Comparison of ENCODE assay signal across 25 cellular contexts in genomic region chr15:84621358-84621979, GRCh38. TPM values are rescaled to one million over a fixed set of nuclear protein-coding genes. Genes with fewer than 3 reads are reported as not detected.
DNase-seq lines count a peak whose midpoint lies in the region; ATAC-seq and TF ChIP-seq lines count a peak whose summit lies in the region.
"Had no signal": no experiment of that assay in that cellular context is flagged by ENCODE, and none has a peak within 500 bp of the region (broad histone marks: within the 10 kb centered on the region; RNA-seq: fewer than 3 reads in every experiment).

No MANE protein-coding gene starts in this region.

- no peak for TF ChIP-seq CTCF in natural killer cell (IDR thresholded peaks at IDR 0.05)
- no peak for TF ChIP-seq CTCF in endothelial cell (IDR thresholded peaks at IDR 0.05; ENCODE audit: unreplicated experiment)
- no peak for TF ChIP-seq CTCF in omental fat pad (IDR thresholded peaks at IDR 0.05)

- H3K27me3 Mint-ChIP-seq in natural killer cell treated with Interleukin-12 subunit alpha and Interleukin-12 subunit beta and Interleukin-15 and Interleukin-18, amount 100 ng/mL, for 72 hours, result no peaks in the 10 kb centered on the region
- H3K27me3 Mint-ChIP-seq in natural killer cell (ENCODE audit: low read depth in 2 of 2) (no peaks in the 10 kb centered on the region), endothelial cell (ENCODE audit: unreplicated experiment) (peaks cover 11% of the 10 kb centered on the region)
- H3K27me3 Mint-ChIP-seq: CD4-positive, alpha-beta memory T cell had no signal

- H3K4me3 ChIP-seq in mucosa of rectum (ENCODE audit: low read length in 2 of 2), result peak overlapping the region; percentile 20 to 48
- H3K4me3 ChIP-seq: GM12878, PC-9 had no signal

- peak; percentile 51 for DNase-seq in natural killer cell treated with Interleukin-12 subunit alpha and Interleukin-12 subunit beta and Interleukin-15 and Interleukin-18, amount 100 ng/mL, for 72 hours (ENCODE audit: low spot score)
- DNase-seq in natural killer cell, result no peak
- no peak for DNase-seq in endothelial cell (ENCODE audit: low spot score)
- DNase-seq in pons (ENCODE audit: low spot score), result no peak
- no peak for DNase-seq in G401 (ENCODE audit: low spot score)
- DNase-seq in DMS79 treated with DMSO at 0.1 percent for 48 hours (lab: John Stamatoyannopoulos, UW), result no peak
- DNase-seq in omental fat pad (ENCODE audit: low spot score), result no peak
- DNase-seq: C1 segment of cervical spinal cord; CD4-positive, alpha-beta memory T cell; COR-L47; DMS53; GDM1; Kasumi-1; NCI-H1105; NCI-H1436 treated with DMSO at 0.1 percent for 48 hours; NCI-H2029; NCI-H446 treated with DMSO at 0.1 percent for 48 hours; NCI-H526; NCI-H82; PC-9; RPMI8226; SHP77 had no signal

- H3K36me3 ChIP-seq in mucosa of rectum (ENCODE audit: control insufficient read depth in 2 of 2, insufficient read depth in 2 of 2, low read length in 2 of 2), result peaks cover 18 to 26% of the 10 kb centered on the region in 2 donors

- H3K9me3 ChIP-seq in mucosa of rectum (ENCODE audit: control insufficient read depth in 2 of 2, low read length in 2 of 2), result peaks cover 17 to 18% of the 10 kb centered on the region in 2 donors

- H3K4me1 ChIP-seq in mucosa of rectum (ENCODE audit: control insufficient read depth in 2 of 2, insufficient read depth in 2 of 2, low read length in 2 of 2), result no peaks in the 10 kb centered on the region

- H3K4me1 Mint-ChIP-seq in natural killer cell treated with Interleukin-12 subunit alpha and Interleukin-12 subunit beta and Interleukin-15 and Interleukin-18, amount 100 ng/mL, for 72 hours (ENCODE audit: low read depth in 2 of 2), result peaks cover 0 to 8% of the 10 kb centered on the region in 2 donors
- no peaks in the 10 kb centered on the region for H3K4me1 Mint-ChIP-seq in natural killer cell
- peaks cover 19% of the 10 kb centered on the region for H3K4me1 Mint-ChIP-seq in endothelial cell (ENCODE audit: unreplicated experiment)

- H3K36me3 Mint-ChIP-seq in natural killer cell treated with Interleukin-12 subunit alpha and Interleukin-12 subunit beta and Interleukin-15 and Interleukin-18, amount 100 ng/mL, for 72 hours, result peaks cover 16% of the 10 kb centered on the region
- H3K36me3 Mint-ChIP-seq in natural killer cell (peaks cover 13% of the 10 kb centered on the region), endothelial cell (ENCODE audit: low read depth, unreplicated experiment) (peaks cover 63% of the 10 kb centered on the region)

- H3K9ac ChIP-seq in mucosa of rectum (ENCODE audit: low read depth in 1 of 2, low read length in 2 of 2), result no peak overlapping the region

- H3K4me3 Mint-ChIP-seq in natural killer cell treated with Interleukin-12 subunit alpha and Interleukin-12 subunit beta and Interleukin-15 and Interleukin-18, amount 100 ng/mL, for 72 hours, result no peak overlapping the region
- H3K4me3 Mint-ChIP-seq in natural killer cell (no peak overlapping the region), endothelial cell (ENCODE audit: unreplicated experiment) (peak overlapping the region; percentile 90)
- H3K4me3 Mint-ChIP-seq: CD4-positive, alpha-beta memory T cell had no signal

- H3K27me3 ChIP-seq in mucosa of rectum (ENCODE audit: control insufficient read depth in 2 of 2, insufficient read depth in 2 of 2, low read length in 2 of 2), result no peaks in the 10 kb centered on the region

- in situ Hi-C loops in G401 (cut with HindIII; ENCODE audit: low sequenced_read_pairs), result no loop called here

- no peak for ATAC-seq in natural killer cell treated with Interleukin-12 subunit alpha and Interleukin-12 subunit beta and Interleukin-15 and Interleukin-18, amount 100 ng/mL, for 72 hours
- ATAC-seq in natural killer cell, result no peak
- no peak for ATAC-seq in omental fat pad (ENCODE audit: low FRiP score)
- ATAC-seq: GM12878 had no signal

- peaks cover 9% of the 10 kb centered on the region for H3K9me3 Mint-ChIP-seq in natural killer cell treated with Interleukin-12 subunit alpha and Interleukin-12 subunit beta and Interleukin-15 and Interleukin-18, amount 100 ng/mL, for 72 hours
- H3K9me3 Mint-ChIP-seq in natural killer cell (peaks cover 2 to 3% of the 10 kb centered on the region in 2 donors), endothelial cell (ENCODE audit: unreplicated experiment) (peaks cover 22% of the 10 kb centered on the region)

- intact Hi-C loops in natural killer cell (cut with micrococcal nuclease), result no loop called here

- H3K27ac Mint-ChIP-seq in natural killer cell treated with Interleukin-12 subunit alpha and Interleukin-12 subunit beta and Interleukin-15 and Interleukin-18, amount 100 ng/mL, for 72 hours, result no peak overlapping the region
- H3K27ac Mint-ChIP-seq in natural killer cell, result no peak overlapping the region
- H3K27ac Mint-ChIP-seq in endothelial cell (ENCODE audit: unreplicated experiment), result no peak overlapping the region
- H3K27ac Mint-ChIP-seq: CD4-positive, alpha-beta memory T cell had no signal

- no peak overlapping the region for H3K27ac ChIP-seq in mucosa of rectum (ENCODE audit: low read depth in 2 of 2, low read length in 2 of 2)
- H3K27ac ChIP-seq: HL-60, PC-9 had no signal

RNA-seq across cellular contexts. Expression of gene ZSCAN2, which starts 20.7 kb away (rescaled TPM):
- 1 to 10 TPM; 5.5 to 9.2 TPM for total RNA-seq in natural killer cell treated with Interleukin-12 subunit alpha and Interleukin-12 subunit beta and Interleukin-15 and Interleukin-18, amount 100 ng/mL, for 72 hours
- 1 to 10 TPM; 5.0 to 8.3 (median 5.5) TPM for total RNA-seq in natural killer cell
- total RNA-seq in endothelial cell (ENCODE audit: unreplicated experiment), result 22.0 TPM
- 11.9 and 17.6 TPM in 2 replicates for total RNA-seq in G401 (2014; rRNA removed; shearing (Covaris generic))
- 10 to 100 TPM in 3 of 4 donors, 1 to 10 TPM in 1; 8.4 to 16.3 (median 13.0) TPM for total RNA-seq in omental fat pad

RNA-seq across cellular contexts. Expression of gene WDR73, which starts 32.6 kb away (rescaled TPM):
- total RNA-seq in natural killer cell treated with Interleukin-12 subunit alpha and Interleukin-12 subunit beta and Interleukin-15 and Interleukin-18, amount 100 ng/mL, for 72 hours, result 10 to 100 TPM; 19.7 to 41.2 TPM
- total RNA-seq in natural killer cell (10 to 100 TPM; 19.2 to 26.7 (median 19.7) TPM), endothelial cell (ENCODE audit: unreplicated experiment) (29.5 TPM), omental fat pad (10 to 100 TPM; 13.7 to 26.8 (median 20.4) TPM)
- 55.7 and 60.4 TPM in 2 replicates for total RNA-seq in G401 (2014; rRNA removed; shearing (Covaris generic))

RNA-seq across cellular contexts. Expression of gene NMB, which starts 36.5 kb away (rescaled TPM):
- total RNA-seq in natural killer cell treated with Interleukin-12 subunit alpha and Interleukin-12 subunit beta and Interleukin-15 and Interleukin-18, amount 100 ng/mL, for 72 hours, result 1 to 10 TPM; 3.8 to 7.1 TPM
- total RNA-seq in natural killer cell (1 to 10 TPM; 3.8 to 6.4 (median 5.1) TPM), endothelial cell (ENCODE audit: unreplicated experiment) (14.3 TPM), omental fat pad (10 to 100 TPM; 18.4 to 89.3 (median 29.9) TPM)
- total RNA-seq in G401 (2014; rRNA removed; shearing (Covaris generic)), result 4.5 and 5.6 TPM in 2 replicates
